Comparison of ENCODE assay signal across 8 cellular contexts in the genomic region with DNA sequence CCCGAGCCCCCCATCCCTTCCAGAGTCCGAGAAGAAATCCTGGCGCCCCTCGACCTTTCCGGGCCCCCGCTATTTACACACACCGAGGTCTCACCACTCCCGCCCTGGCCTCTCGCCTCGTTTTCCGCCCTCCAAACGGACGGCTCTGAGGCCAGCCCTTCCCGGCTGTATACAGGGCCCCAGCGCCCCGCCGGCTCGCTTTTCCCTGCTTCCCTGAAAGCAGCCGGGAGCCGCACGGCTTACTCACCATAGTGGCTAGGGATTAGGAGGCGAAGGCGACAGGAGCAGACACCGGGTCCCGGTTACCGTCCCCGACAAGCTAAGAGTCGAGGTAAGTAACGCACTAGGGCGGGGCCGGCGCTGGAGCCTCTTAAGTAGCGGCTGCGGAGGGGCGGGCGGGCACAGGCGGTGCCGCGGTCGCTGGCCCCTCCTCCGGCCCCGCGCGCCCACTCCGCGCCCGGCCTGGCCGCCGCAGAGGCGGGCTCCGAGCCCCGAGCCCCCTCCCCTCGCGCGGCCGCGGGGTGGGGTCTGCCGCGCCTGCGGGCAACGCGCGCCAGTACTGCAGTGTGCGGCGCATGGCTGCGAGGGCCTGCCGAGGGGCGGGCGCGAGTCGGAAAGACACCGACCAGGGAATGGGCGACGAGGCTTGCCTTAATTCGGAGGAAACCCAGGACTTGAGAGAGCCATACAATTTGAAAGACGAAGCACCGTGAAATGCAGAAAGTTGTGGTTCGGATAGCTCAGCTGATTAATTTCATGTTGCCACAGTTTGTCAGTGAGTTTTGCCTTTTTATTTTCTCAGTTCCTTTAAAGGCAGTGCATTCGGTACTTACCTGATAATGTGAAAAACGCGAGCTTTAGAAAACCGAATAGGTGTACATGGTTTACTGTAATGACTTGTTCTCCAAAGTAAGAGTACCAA. TPM values are rescaled to one million over a fixed set of nuclear protein-coding genes. Genes with fewer than 3 reads are reported as not detected.
DNase-seq lines count a peak whose midpoint lies in the region; ATAC-seq, FAIRE-seq and TF ChIP-seq lines count a peak whose summit lies in the region.

Gene TUBA1B (minus strand): TSS at position 345 of the 922 bp plus-strand sequence. CDS start 95 bp downstream, at position 250.

- FAIRE-seq in H54 (lab: Jason Lieb, UNC), result no peak

- DNase-seq in EL (peak; percentile 90), H54 (ENCODE audit: insufficient read length, low spot score) (peak; percentile 66), M059J (ENCODE audit: low read depth) (peak; percentile 80), SHP77 treated with DMSO at 0.1 percent for 48 hours (lab: John Stamatoyannopoulos, UW) (peak; percentile 71), fibroblast of pulmonary artery (ENCODE audit: low read depth) (peak; percentile 87)
- DNase-seq in activated effector memory CD4-positive, alpha-beta T cell treated with Interleukin-2 at 50 U/mL for 16 hours, result peak; percentile 84
- DNase-seq in natural killer cell treated with Interleukin-12 subunit alpha and Interleukin-12 subunit beta and Interleukin-15 and Interleukin-18, amount 100 ng/mL, for 72 hours (ENCODE audit: low spot score), result peak; percentile 93
- DNase-seq in stimulated activated naive CD8-positive, alpha-beta T cell treated with anti-CD3 and anti-CD28 coated beads, Interleukin-15, Interleukin-2, amounts not matched to agents 100 U/mL and 50 U/mL, for 24 hours, result peak; percentile 94

- H3K27ac Mint-ChIP-seq in natural killer cell treated with Interleukin-12 subunit alpha and Interleukin-12 subunit beta and Interleukin-15 and Interleukin-18, amount 100 ng/mL, for 72 hours, result peak within 1 kb of the TSS; percentile 98 to 100

- peaks cover 41 to 43% of the 10 kb centered on the region in 2 donors for H3K4me1 Mint-ChIP-seq in natural killer cell treated with Interleukin-12 subunit alpha and Interleukin-12 subunit beta and Interleukin-15 and Interleukin-18, amount 100 ng/mL, for 72 hours (ENCODE audit: low read depth in 2 of 2)

- peak; percentile 97 for TF ChIP-seq POLR2A in H54 (IDR thresholded peaks at IDR 0.05; ENCODE audit: low read depth, low read length)

- no peaks in the 10 kb centered on the region for H3K27me3 Mint-ChIP-seq in natural killer cell treated with Interleukin-12 subunit alpha and Interleukin-12 subunit beta and Interleukin-15 and Interleukin-18, amount 100 ng/mL, for 72 hours

- peaks cover 22% of the 10 kb centered on the region for H3K36me3 Mint-ChIP-seq in natural killer cell treated with Interleukin-12 subunit alpha and Interleukin-12 subunit beta and Interleukin-15 and Interleukin-18, amount 100 ng/mL, for 72 hours

- ATAC-seq in natural killer cell treated with Interleukin-12 subunit alpha and Interleukin-12 subunit beta and Interleukin-15 and Interleukin-18, amount 100 ng/mL, for 72 hours, result peak; percentile 88 to 91
- peak; percentile 82 for ATAC-seq in stimulated activated naive CD8-positive, alpha-beta T cell treated with anti-CD3 and anti-CD28 coated beads, Interleukin-15, Interleukin-2, amounts not matched to agents 100 U/mL and 50 U/mL, for 24 hours

- peak within 1 kb of the TSS; percentile 92 for H3K4me3 Mint-ChIP-seq in natural killer cell treated with Interleukin-12 subunit alpha and Interleukin-12 subunit beta and Interleukin-15 and Interleukin-18, amount 100 ng/mL, for 72 hours

- H3K9me3 Mint-ChIP-seq in natural killer cell treated with Interleukin-12 subunit alpha and Interleukin-12 subunit beta and Interleukin-15 and Interleukin-18, amount 100 ng/mL, for 72 hours, result no peaks in the 10 kb centered on the region

- no peak for TF ChIP-seq CTCF in fibroblast of pulmonary artery (IDR thresholded peaks at IDR 0.05; ENCODE audit: low read length, missing control alignments)

- H3K4me3 ChIP-seq in fibroblast of pulmonary artery (replicated peaks; ENCODE audit: low read depth, low read length), result peak within 1 kb of the TSS; percentile 83

RNA-seq across cellular contexts. Expression of gene TUBA1B, which starts in this region (rescaled TPM):
- total RNA-seq in M059J (2014; rRNA removed; shearing (Covaris generic)), result 3,492 and 4,068 TPM in 2 replicates
- total RNA-seq in natural killer cell treated with Interleukin-12 subunit alpha and Interleukin-12 subunit beta and Interleukin-15 and Interleukin-18, amount 100 ng/mL, for 72 hours, result 1,000 to 10,000 TPM; 1,825 to 2,159 TPM

Comparison
In these comparisons a context has a peak if more than half of its experiments do, and no peak if none do; other contexts are left out.
1. Peak in every context shown above with its lines: DNase-seq, ATAC-seq and H3K4me3 ChIP-seq.